12 cellular contexts compared by ENCODE assay signal in genomic region chr9:82148849-82149544, GRCh38.
DNase-seq lines count a peak whose midpoint lies in the region; ATAC-seq and TF ChIP-seq lines count a peak whose summit lies in the region.
"Had no signal": no experiment of that assay in that cellular context is flagged by ENCODE, and none has a peak within 500 bp of the region (broad histone marks: within the 10 kb centered on the region; RNA-seq: fewer than 3 reads in every experiment).

No MANE protein-coding gene starts in this region.

- no peak overlapping the region for H3K4me3 ChIP-seq in cardiac fibroblast (replicated peaks in 1 of 2; ENCODE audit: low read depth in 2 of 2, low read length in 2 of 2)

- no peak for ATAC-seq in GM19452 (IDR thresholded peaks at IDR 0.05; ENCODE audit: unreplicated experiment)
- ATAC-seq in activated naive CD4-positive, alpha-beta T cell treated with anti-CD3 and anti-CD28 coated beads, Interleukin-2, amount 50 U/mL, for 72 hours, result no peak
- ATAC-seq: natural killer cell had no signal

- peaks cover 4 to 10% of the 10 kb centered on the region in 2 donors for H3K9me3 Mint-ChIP-seq in activated naive CD4-positive, alpha-beta T cell treated with anti-CD3 and anti-CD28 coated beads, Interleukin-2, amount 50 U/mL, for 72 hours
- H3K9me3 Mint-ChIP-seq: activated B cell treated with CpG ODN at 0.5 μM for 24 hours; activated T-helper 1 cell treated with anti-CD3 and anti-CD28 coated beads, Interleukin-12 subunit alpha, Interleukin-12 subunit beta, Interleukin-2, Interleukin-4 antibody, amounts not matched to agents 30 ng/mL and 10 ng/mL and 1 ng/mL, durations not matched to agents 14 hours and 24 hours and 36 hours; natural killer cell had no signal

- H3K27ac Mint-ChIP-seq in activated naive CD4-positive, alpha-beta T cell treated with anti-CD3 and anti-CD28 coated beads, Interleukin-2, amount 50 U/mL, for 72 hours, result no peak overlapping the region
- H3K27ac Mint-ChIP-seq: activated B cell treated with CpG ODN at 0.5 μM for 24 hours; activated T-helper 1 cell treated with anti-CD3 and anti-CD28 coated beads, Interleukin-12 subunit alpha, Interleukin-12 subunit beta, Interleukin-2, Interleukin-4 antibody, amounts not matched to agents 30 ng/mL and 10 ng/mL and 1 ng/mL, durations not matched to agents 14 hours and 24 hours and 36 hours; natural killer cell had no signal

- DNase-seq in EH (ENCODE audit: low read depth) (peak; percentile 96), NCI-H1694 (lab: John Stamatoyannopoulos, UW) (peak; percentile 51), cardiac fibroblast (ENCODE audit: low read depth in 2 of 2) (peak; percentile 60 to 75), non-pigmented ciliary epithelial cell (ENCODE audit: low read depth) (peak; percentile 57), GM20000 (ENCODE audit: low spot score) (no peak)
- no peak for DNase-seq in activated naive CD4-positive, alpha-beta T cell treated with anti-CD3 and anti-CD28 coated beads, Interleukin-2, amount 50 U/mL, for 72 hours (ENCODE audit: low spot score in 2 of 2)
- DNase-seq: activated B cell treated with CpG ODN at 0.5 μM for 24 hours; effector CD4-positive, alpha-beta T cell; natural killer cell; stimulated activated naive CD4-positive, alpha-beta T cell had no signal

- H3K36me3 Mint-ChIP-seq in activated naive CD4-positive, alpha-beta T cell treated with anti-CD3 and anti-CD28 coated beads, Interleukin-2, amount 50 U/mL, for 72 hours, result no peaks in the 10 kb centered on the region
- H3K36me3 Mint-ChIP-seq: natural killer cell had no signal

- TF ChIP-seq CTCF in cardiac fibroblast (IDR thresholded peaks at IDR 0.05; ENCODE audit: low read depth, low read length) (no peak), GM20000 (IDR thresholded peaks at IDR 0.05; ENCODE audit: extremely low read depth, missing control alignments) (no peak)

Comparison
In these comparisons a context has a peak if more than half of its experiments do, and no peak if none do; other contexts are left out.
1. DNase-seq: peak in EH (single experiment), NCI-H1694 (single experiment), cardiac fibroblast (2 of 2) and non-pigmented ciliary epithelial cell (single experiment); none in activated naive CD4-positive, alpha-beta T cell treated with anti-CD3 and anti-CD28 coated beads, Interleukin-2, amount 50 U/mL, for 72 hours (0 of 2) and GM20000 (single experiment).